In the genomic region with DNA sequence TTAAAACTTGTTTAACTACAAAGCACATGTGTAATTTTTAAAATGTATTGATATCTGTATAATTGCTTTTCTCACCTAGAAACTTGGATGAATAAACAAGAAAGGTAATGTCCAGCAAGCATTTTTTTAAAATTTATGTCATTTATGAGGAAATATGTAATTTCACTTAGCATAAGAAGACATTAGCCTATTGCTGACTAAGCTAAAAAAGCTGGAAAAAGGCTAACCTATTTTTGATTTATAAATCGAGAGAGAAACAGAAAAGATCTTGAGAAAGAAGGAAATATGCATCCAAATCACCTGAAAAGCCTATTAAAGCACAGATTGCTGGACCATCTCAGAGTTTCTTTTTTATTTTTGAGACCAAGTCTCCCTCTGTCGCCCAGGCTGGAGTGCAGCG, we compare ENCODE assay signal across 8 cellular contexts.
"Had no signal": no experiment of that assay in that cellular context is flagged by ENCODE, and none has a peak within 500 bp of the region (broad histone marks: within the 10 kb centered on the region; RNA-seq: fewer than 3 reads in every experiment).

No MANE protein-coding gene starts in this region.

- H3K9ac ChIP-seq: GM23248, KMS-11 had no signal

- H3K27ac ChIP-seq: GM23248, KMS-11 had no signal

- DNase-seq: GM23248, GOT3, H9, HCEC 1CT, Karpas-422, KBM-7 had no signal

- FAIRE-seq: HTR-8/SVneo had no signal

- H3K4me3 ChIP-seq: GM23248 had no signal

- H3K4me2 ChIP-seq: KMS-11 had no signal

- H2AFZ ChIP-seq: GM23248 had no signal
